ENCODE assay signal across 8 cellular contexts in genomic region chr1:223726380-223727001, GRCh38. TPM values are rescaled to one million over a fixed set of nuclear protein-coding genes. Genes with fewer than 3 reads are reported as not detected.
DNase-seq lines count a peak whose midpoint lies in the region; TF ChIP-seq lines count a peak whose summit lies in the region.

No MANE protein-coding gene starts in this region.

- CTCF ChIA-PET in activated CD4-positive, alpha-beta memory T cell treated with anti-CD3 and anti-CD28 coated beads, Interleukin-2, amount 10 ng/mL, durations not matched to agents 7 days and 5 days (lab: Charles Lee) = interaction anchor here (0.7 to 4.9 kb wide), 7 partner anchors 9 to 97 kb away, joined by 3 to 39 read pairs (median 7); partner anchors contain the start of gene CAPN2

- H3K36me3 ChIP-seq in GM06990 (ENCODE audit: control insufficient read depth, insufficient read depth, low read length) (no peaks in the 10 kb centered on the region; the same call in none of the 2 replicates), MM.1S (replicated peaks; ENCODE audit: insufficient read depth, low read length) (no peaks in the 10 kb centered on the region), mucosa of rectum (ENCODE audit: control insufficient read depth in 2 of 2, insufficient read depth in 2 of 2, low read length in 2 of 2) (peaks cover 25 to 34% of the 10 kb centered on the region in 2 donors)

- H3K36me3 Mint-ChIP-seq in activated CD4-positive, alpha-beta memory T cell treated with anti-CD3 and anti-CD28 coated beads, Interleukin-2, amount 10 ng/mL, durations not matched to agents 7 days and 5 days (ENCODE audit: low read depth) = peaks cover 86% of the 10 kb centered on the region

- H3K4me1 Mint-ChIP-seq in activated CD4-positive, alpha-beta memory T cell treated with anti-CD3 and anti-CD28 coated beads, Interleukin-2, amount 10 ng/mL, durations not matched to agents 7 days and 5 days = peaks cover 81% of the 10 kb centered on the region

- peak overlapping the region; percentile 24; the same call in 1 of the 2 replicates for H3K9ac ChIP-seq in MM.1S (ENCODE audit: low read length)
- peak overlapping the region; percentile 24 to 27 for H3K9ac ChIP-seq in mucosa of rectum (ENCODE audit: low read depth in 1 of 2, low read length in 2 of 2)

- peak overlapping the region; percentile 53 for H3K4me2 ChIP-seq in MM.1S (ENCODE audit: low read depth, low read length)

- peak; percentile 73 for DNase-seq in GM06990 (ENCODE audit: extremely low read depth, insufficient read length)
- DNase-seq in HCEC 1CT = peak; percentile 93
- DNase-seq in MM.1S = peak; percentile 82
- DNase-seq in activated CD4-positive, alpha-beta memory T cell treated with anti-CD3 and anti-CD28 coated beads, Interleukin-2, amount 10 ng/mL, durations not matched to agents 7 days and 5 days = peak; percentile 88
- peak; percentile 87 for DNase-seq in effector CD4-positive, alpha-beta T cell
- DNase-seq in stimulated activated CD8-positive, alpha-beta memory T cell treated with anti-CD3 and anti-CD28 coated beads, Interleukin-7, amount 100 ng/mL, for 48 hours (ENCODE audit: extremely low read depth in 1 of 2, low read depth in 1 of 2) = peak; percentile 67 to 90
- no peak for DNase-seq in OCI-M2 (lab: John Stamatoyannopoulos, UW; ENCODE audit: unreplicated experiment)

- H3K9me3 ChIP-seq in MM.1S (replicated peaks; ENCODE audit: insufficient read depth, low read length) (no peaks in the 10 kb centered on the region), mucosa of rectum (ENCODE audit: control insufficient read depth in 2 of 2, low read length in 2 of 2) (no peaks in the 10 kb centered on the region)

- H3K27ac Mint-ChIP-seq in activated CD4-positive, alpha-beta memory T cell treated with anti-CD3 and anti-CD28 coated beads, Interleukin-2, amount 10 ng/mL, durations not matched to agents 7 days and 5 days = peak overlapping the region; percentile 89

- H3K9me3 Mint-ChIP-seq in activated CD4-positive, alpha-beta memory T cell treated with anti-CD3 and anti-CD28 coated beads, Interleukin-2, amount 10 ng/mL, durations not matched to agents 7 days and 5 days = no peaks in the 10 kb centered on the region

- peaks cover 6% of the 10 kb centered on the region for H3F3A ChIP-seq in MM.1S (ENCODE audit: insufficient read depth, low read length)

- peak overlapping the region; percentile 71 for H3K27ac ChIP-seq in MM.1S (ENCODE audit: low read length)
- H3K27ac ChIP-seq in mucosa of rectum (ENCODE audit: low read depth in 2 of 2, low read length in 2 of 2) = peak overlapping the region; percentile 63 to 67

- peak overlapping the region; percentile 69 for H3K4me3 Mint-ChIP-seq in activated CD4-positive, alpha-beta memory T cell treated with anti-CD3 and anti-CD28 coated beads, Interleukin-2, amount 10 ng/mL, durations not matched to agents 7 days and 5 days

- no peaks in the 10 kb centered on the region for H4K20me1 ChIP-seq in MM.1S (ENCODE audit: insufficient read depth, low read length)

- H2AFZ ChIP-seq in MM.1S (ENCODE audit: low read length) = peak overlapping the region; percentile 83

- no peaks in the 10 kb centered on the region for H3K9me2 ChIP-seq in MM.1S (replicated peaks; ENCODE audit: insufficient read depth, low read length)

- H3K4me1 ChIP-seq in MM.1S (ENCODE audit: low read length) (peaks cover 30% of the 10 kb centered on the region), mucosa of rectum (ENCODE audit: control insufficient read depth in 2 of 2, insufficient read depth in 2 of 2, low read length in 2 of 2) (peaks cover 34 to 42% of the 10 kb centered on the region in 2 donors)

- no peaks in the 10 kb centered on the region for H3K27me3 ChIP-seq in GM06990 (replicated peaks; ENCODE audit: control insufficient read depth, insufficient read depth, low read length)
- no peaks in the 10 kb centered on the region for H3K27me3 ChIP-seq in MM.1S (replicated peaks; ENCODE audit: insufficient read depth, low read length)
- no peaks in the 10 kb centered on the region for H3K27me3 ChIP-seq in mucosa of rectum (ENCODE audit: control insufficient read depth in 2 of 2, insufficient read depth in 2 of 2, low read length in 2 of 2)

- TF ChIP-seq CTCF in GM06990 (IDR thresholded peaks at IDR 0.05; ENCODE audit: insufficient read depth, low read length, poor library complexity, severe bottlenecking) = no peak
- TF ChIP-seq CTCF in MM.1S (IDR thresholded peaks at IDR 0.05; ENCODE audit: low read length) = no peak

- peak overlapping the region; percentile 21; the same call in 1 of the 2 replicates for H3K4me3 ChIP-seq in GM06990 (replicated peaks; ENCODE audit: low read depth, low read length)
- 0 out of 2 replicates have a peak overlapping the region, but pooled peaks have one; percentile 16 for H3K4me3 ChIP-seq in MM.1S (ENCODE audit: low read length)
- no peak overlapping the region for H3K4me3 ChIP-seq in mucosa of rectum (ENCODE audit: low read length in 2 of 2)

- H3K27me3 Mint-ChIP-seq in activated CD4-positive, alpha-beta memory T cell treated with anti-CD3 and anti-CD28 coated beads, Interleukin-2, amount 10 ng/mL, durations not matched to agents 7 days and 5 days = no peaks in the 10 kb centered on the region

- POLR2A ChIA-PET in activated CD4-positive, alpha-beta memory T cell treated with anti-CD3 and anti-CD28 coated beads, Interleukin-2, amount 10 ng/mL, durations not matched to agents 7 days and 5 days (lab: Charles Lee) = interaction anchor here (1.5 to 6.9 kb wide), 4 partner anchors 9 to 119 kb away, joined by 7 to 59 read pairs (median 12); partner anchors contain the start of genes CAPN2 and TP53BP2

- peaks cover 32% of the 10 kb centered on the region for H3K79me2 ChIP-seq in MM.1S (ENCODE audit: low read length)

RNA-seq across cellular contexts. Expression of gene CAPN2, which starts 14.2 kb away (rescaled TPM):
- total RNA-seq in activated CD4-positive, alpha-beta memory T cell treated with anti-CD3 and anti-CD28 coated beads, Interleukin-2, amount 10 ng/mL, durations not matched to agents 7 days and 5 days = 100 to 1,000 TPM; 263 TPM

Comparison
In these comparisons a context has a peak if more than half of its experiments do, and no peak if none do; other contexts are left out.
1. H3K4me3 ChIP-seq: peak in GM06990 (single experiment) and MM.1S (single experiment); none in mucosa of rectum (0 of 2).